In the genomic region with DNA sequence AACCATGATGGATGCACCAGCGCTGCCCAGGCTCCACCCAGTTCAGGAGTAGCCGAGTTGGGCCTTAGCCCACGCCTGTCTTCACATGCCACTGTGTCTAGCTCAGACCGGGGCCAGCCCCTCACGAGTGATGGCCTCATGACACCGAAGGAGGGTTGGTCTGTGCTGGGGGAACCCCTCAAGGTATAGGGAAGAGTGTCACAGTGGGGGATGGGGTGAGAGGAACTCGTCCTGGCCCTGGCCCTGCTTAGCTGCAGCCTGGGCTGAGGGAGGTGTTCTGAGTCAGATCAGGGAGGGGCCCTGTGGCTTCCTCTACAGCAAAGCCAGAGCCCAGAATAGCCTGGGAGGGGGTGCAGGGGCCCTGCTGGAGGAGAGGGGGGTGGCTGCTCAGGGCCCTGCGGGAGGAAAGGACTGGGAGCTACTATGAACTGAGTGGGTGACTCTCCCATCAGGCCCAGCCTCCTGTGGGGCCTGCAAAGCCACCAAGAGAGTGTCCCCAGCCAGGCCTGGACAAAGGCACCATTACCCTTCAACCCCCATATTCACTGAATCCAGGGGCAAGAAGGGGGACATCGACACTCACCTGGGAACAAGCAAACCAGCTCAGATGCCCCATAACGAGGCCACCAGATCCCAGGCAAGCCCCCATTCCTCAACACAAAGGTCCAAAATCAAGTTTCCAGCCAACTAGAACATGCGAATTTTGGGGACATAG, we compare ENCODE assay signal across 9 cellular contexts. TPM values are rescaled to one million over a fixed set of nuclear protein-coding genes. Genes with fewer than 3 reads are reported as not detected.
A peak's percentile ranks its signal among the peaks of the same experiment; 100 is the strongest.
DNase-seq lines count a peak whose midpoint lies in the region; ATAC-seq and TF ChIP-seq lines count a peak whose summit lies in the region.
"Had no signal": no experiment of that assay in that cellular context is flagged by ENCODE, and none has a peak within 500 bp of the region (broad histone marks: within the 10 kb centered on the region; RNA-seq: fewer than 3 reads in every experiment).

No MANE protein-coding gene starts in this region.

- H3K4me3 ChIP-seq in AG10803 (ENCODE audit: low read length) = no peak overlapping the region
- no peak overlapping the region for H3K4me3 ChIP-seq in colonic mucosa

- ATAC-seq in GM18873 (IDR thresholded peaks at IDR 0.05; ENCODE audit: low FRiP score, unreplicated experiment) (peak; percentile 86), HG02981 (IDR thresholded peaks at IDR 0.05; ENCODE audit: unreplicated experiment) (peak; percentile 78)

- no peaks in the 10 kb centered on the region for H3K36me3 ChIP-seq in colonic mucosa

- no peak overlapping the region; a peak in 1 of 5 replicates for H3K4me3 Mint-ChIP-seq in H9

- H2AFZ ChIP-seq in H9 (ENCODE audit: low read length) = no peak overlapping the region

- no peaks in the 10 kb centered on the region for H4K20me1 ChIP-seq in H9 (ENCODE audit: control insufficient read depth, insufficient read depth, insufficient read length)

- H2BK120ac ChIP-seq in H9 (ENCODE audit: low read depth, low read length, poor library complexity, severe bottlenecking) = no peak overlapping the region

- H2BK20ac ChIP-seq in H9 (ENCODE audit: low read depth, low read length, poor library complexity, severe bottlenecking) = no peak overlapping the region

- H3K9ac ChIP-seq in colonic mucosa (ENCODE audit: low read depth in 2 of 2, low read length in 2 of 2) = no peak overlapping the region
- no peak overlapping the region for H3K9ac ChIP-seq in H9 (ENCODE audit: extremely low read depth, insufficient read length, low read length)

- no peak overlapping the region for H4K91ac ChIP-seq in H9 (ENCODE audit: insufficient read length, low read depth, low read length)

- no peak overlapping the region for H3K4me2 ChIP-seq in H9 (ENCODE audit: insufficient read depth, insufficient read length, low read length)

- H3K9me3 ChIP-seq in colonic mucosa (no peaks in the 10 kb centered on the region), H9 (ENCODE audit: control insufficient read depth, low read depth, low read length) (no peaks in the 10 kb centered on the region)

- H3K23me2 ChIP-seq in H9 (ENCODE audit: insufficient read length, low read depth, low read length, poor library complexity, severe bottlenecking) = no peaks in the 10 kb centered on the region

- no peaks in the 10 kb centered on the region; a peak in 1 of 7 replicates for H3K36me3 Mint-ChIP-seq in H9 (ENCODE audit: insufficient read depth in 1 of 3, low read depth in 3 of 3)

- H3K79me1 ChIP-seq in H9 (ENCODE audit: insufficient read depth, low read depth, low read length, poor library complexity, severe bottlenecking) = no peaks in the 10 kb centered on the region

- H2BK5ac ChIP-seq in H9 (ENCODE audit: insufficient read length, low read length) = no peak overlapping the region

- no peak overlapping the region for H2BK15ac ChIP-seq in H9 (ENCODE audit: low read depth, low read length)

- no peak overlapping the region for H2AK5ac ChIP-seq in H9 (ENCODE audit: insufficient read length, low read length)

- intact Hi-C loops in colonic mucosa (cut with DNase I) = no loop called here

- no peak overlapping the region for H4K5ac ChIP-seq in H9 (ENCODE audit: insufficient read length, low read depth, low read length)

- H2BK12ac ChIP-seq in H9 (ENCODE audit: insufficient read length, low read depth, low read length) = no peak overlapping the region

- no CpG with 5 or more reads among the region's 11 CpGs for WGBS in H9 (ENCODE audit: extremely low coverage, insufficient read length, low lambda C conversion rate)

- H3K4me1 ChIP-seq in colonic mucosa (no peaks in the 10 kb centered on the region), H9 (ENCODE audit: insufficient read depth, low read length) (peaks cover 4% of the 10 kb centered on the region; the same call in 1 of the 2 replicates)

- no peak overlapping the region; a peak in 1 of 7 replicates for H3K27ac Mint-ChIP-seq in H9

- H3T11ph ChIP-seq in H9 (ENCODE audit: low read length) = no peak overlapping the region

- no peak overlapping the region for H3K4ac ChIP-seq in H9 (ENCODE audit: low read depth, low read length)

- H3K27me3 ChIP-seq in colonic mucosa = no peaks in the 10 kb centered on the region
- peaks cover 2% of the 10 kb centered on the region; the same call in 1 of the 2 replicates for H3K27me3 ChIP-seq in H9 (ENCODE audit: insufficient read depth, low read length)

- H3K18ac ChIP-seq in H9 (ENCODE audit: insufficient read length, low read depth, low read length) = no peak overlapping the region

- no peak overlapping the region for H3K56ac ChIP-seq in H9 (ENCODE audit: insufficient read length, low read depth, low read length)

- peaks cover 12 to 20% of the 10 kb centered on the region in 2 experiments for H3K4me1 Mint-ChIP-seq in H9

- peaks cover 89% of the 10 kb centered on the region for H3K27me3 Mint-ChIP-seq in H9 (ENCODE audit: low read depth)

- TF ChIP-seq CTCF in AG10803 (conservative IDR thresholded peaks at IDR 0.05; ENCODE audit: low read length) (no peak), colonic mucosa (IDR thresholded peaks at IDR 0.05) (no peak), H9 (conservative IDR thresholded peaks at IDR 0.05) (no peak)

- no peak overlapping the region for H4K8ac ChIP-seq in H9 (replicated peaks; ENCODE audit: insufficient read length, low read depth, low read length)

- no peaks in the 10 kb centered on the region for H3K9me3 Mint-ChIP-seq in H9

- no peak overlapping the region for H3K14ac ChIP-seq in H9 (ENCODE audit: insufficient read depth, low read length)

- DNase-seq in AG10803 (ENCODE audit: low read depth) (peak; percentile 23), RPMI7951 (ENCODE audit: low read depth) (peak; percentile 44), colonic mucosa (peak; percentile 28), H9 (no peak), NCI-H2227 (lab: John Stamatoyannopoulos, UW; ENCODE audit: unreplicated experiment) (no peak)
- peak; percentile 32 for DNase-seq in stimulated activated CD4-positive, alpha-beta T cell treated with anti-CD3 and anti-CD28 coated beads, Interleukin-4, amount 100 ng/mL, for 24 hours

- H3K27ac ChIP-seq in colonic mucosa (no peak overlapping the region), H9 (ENCODE audit: insufficient read length, low read depth, low read length) (no peak overlapping the region)

- H3K79me2 ChIP-seq in H9 (ENCODE audit: insufficient read depth, low read length) = no peaks in the 10 kb centered on the region

- no peak overlapping the region for H3K23ac ChIP-seq in H9 (ENCODE audit: insufficient read length, low read depth, low read length)

RNA-seq across cellular contexts. Expression of a gene that starts 41.2 kb away (rescaled TPM):
- not detected in 2 replicates for total RNA-seq in RPMI7951 (2014; rRNA removed; shearing (Covaris generic))
- total RNA-seq in colonic mucosa = 10 to 100 TPM; 18.8 to 29.2 TPM
- not detected in 2 replicates for total RNA-seq in H9 (2021)
- total RNA-seq: endothelial cell of umbilical vein had no signal

Comparison
In these comparisons a context has a peak if more than half of its experiments do, and no peak if none do; other contexts are left out.
1. DNase-seq: peak in AG10803 (single experiment), RPMI7951 (single experiment), colonic mucosa (single experiment) and stimulated activated CD4-positive, alpha-beta T cell treated with anti-CD3 and anti-CD28 coated beads, Interleukin-4, amount 100 ng/mL, for 24 hours (single experiment); none in H9 (single experiment) and NCI-H2227 (single experiment).
2. RNA of a gene that starts 41.2 kb away (total RNA-seq): 18.8 to 29.2 TPM in colonic mucosa; not detected in RPMI7951 and not detected in H9; every median in the first group is over 10 times any median in the second.